Comparison of ENCODE assay signal across 13 cellular contexts in genomic region chr1:8670371-8670818, GRCh38.
DNase-seq lines count a peak whose midpoint lies in the region; ATAC-seq and TF ChIP-seq lines count a peak whose summit lies in the region.
"Had no signal": no experiment of that assay in that cellular context is flagged by ENCODE, and none has a peak within 500 bp of the region (broad histone marks: within the 10 kb centered on the region; RNA-seq: fewer than 3 reads in every experiment).

No MANE protein-coding gene starts in this region.

- ATAC-seq in activated CD4-positive, alpha-beta T cell treated with anti-CD3 and anti-CD28 coated beads for 36 hours, result no peak

- H3K27ac Mint-ChIP-seq in activated CD4-positive, alpha-beta T cell treated with anti-CD3 and anti-CD28 coated beads for 36 hours, result peak overlapping the region; percentile 67

- no peaks in the 10 kb centered on the region for H3K27me3 ChIP-seq in left ventricle myocardium inferior (ENCODE audit: low read depth)

- H3K4me3 ChIP-seq in left ventricle myocardium inferior, result no peak overlapping the region

- DNase-seq in activated CD4-positive, alpha-beta T cell treated with anti-CD3 and anti-CD28 coated beads for 36 hours, result no peak
- no peak for DNase-seq in activated CD4-positive, alpha-beta T cell treated with anti-CD3 and anti-CD28 coated beads, Interleukin-2, amount 50 U/mL, for 48 hours
- DNase-seq in left ventricle myocardium inferior (no peak), renal cortical epithelial cell (ENCODE audit: low read depth) (peak; percentile 79), 8988T (no peak), DMS 273 (lab: John Stamatoyannopoulos, UW; ENCODE audit: unreplicated experiment) (no peak), mucosa of gallbladder (ENCODE audit: low spot score) (no peak)
- DNase-seq: activated T-cell treated with anti-CD3 and anti-CD28 coated beads, Interleukin-2, amount 50 U/mL, for 48 hours; DMS53; mammary epithelial cell; NCI-H2081 had no signal

- CTCF ChIA-PET in activated CD4-positive, alpha-beta T cell treated with anti-CD3 and anti-CD28 coated beads for 36 hours (lab: Charles Lee), result interaction anchor here (0.5 to 2.5 kb wide), 13 partner anchors 9 to 128 kb away, joined by 3 to 13 read pairs (median 4); no protein-coding TSS in a partner anchor

- no peaks in the 10 kb centered on the region for H3K36me3 ChIP-seq in left ventricle myocardium inferior

- H3K27me3 Mint-ChIP-seq in activated CD4-positive, alpha-beta T cell treated with anti-CD3 and anti-CD28 coated beads for 36 hours, result no peaks in the 10 kb centered on the region

- TF ChIP-seq CTCF in VCaP (conservative IDR thresholded peaks at IDR 0.05), result no peak
- no peak for TF ChIP-seq CTCF in left ventricle myocardium inferior (IDR thresholded peaks at IDR 0.05; ENCODE audit: borderline replicate concordance)

- no peaks in the 10 kb centered on the region for H3K9me3 ChIP-seq in left ventricle myocardium inferior (replicated peaks)

- intact Hi-C loops in activated CD4-positive, alpha-beta T cell treated with anti-CD3 and anti-CD28 coated beads for 36 hours (cut with DNase I, micrococcal nuclease), result loop anchor here (1.0 to 5.0 kb wide), 3 partner anchors 66 to 263 kb away; no protein-coding TSS in a partner anchor
- intact Hi-C loops in left ventricle myocardium inferior (cut with micrococcal nuclease), result loop anchor here (5.0 kb wide), 1 partner anchor 108 kb away; no protein-coding TSS in a partner anchor

- peaks cover 57% of the 10 kb centered on the region for H3K4me1 Mint-ChIP-seq in activated CD4-positive, alpha-beta T cell treated with anti-CD3 and anti-CD28 coated beads for 36 hours

- H3K36me3 Mint-ChIP-seq in activated CD4-positive, alpha-beta T cell treated with anti-CD3 and anti-CD28 coated beads for 36 hours (ENCODE audit: low read depth), result no peaks in the 10 kb centered on the region

- POLR2A ChIA-PET in activated CD4-positive, alpha-beta T cell treated with anti-CD3 and anti-CD28 coated beads for 36 hours (lab: Charles Lee), result interaction anchor here (0.6 to 1.0 kb wide), 3 partner anchors 32 to 206 kb away, joined by 3 to 5 read pairs (median 3); no protein-coding TSS in a partner anchor

- H3K4me3 Mint-ChIP-seq in activated CD4-positive, alpha-beta T cell treated with anti-CD3 and anti-CD28 coated beads for 36 hours, result no peak overlapping the region

- H3K27ac ChIP-seq in VCaP, result peak overlapping the region; percentile 45
- peak overlapping the region; percentile 37 for H3K27ac ChIP-seq in left ventricle myocardium inferior (replicated peaks)
- H3K27ac ChIP-seq: 22Rv1 had no signal

- no peaks in the 10 kb centered on the region for H3K9me3 Mint-ChIP-seq in activated CD4-positive, alpha-beta T cell treated with anti-CD3 and anti-CD28 coated beads for 36 hours (ENCODE audit: low read depth)

- peaks cover 68% of the 10 kb centered on the region for H3K4me1 ChIP-seq in left ventricle myocardium inferior
